ENCODE assay signal across 10 cellular contexts in the genomic region with DNA sequence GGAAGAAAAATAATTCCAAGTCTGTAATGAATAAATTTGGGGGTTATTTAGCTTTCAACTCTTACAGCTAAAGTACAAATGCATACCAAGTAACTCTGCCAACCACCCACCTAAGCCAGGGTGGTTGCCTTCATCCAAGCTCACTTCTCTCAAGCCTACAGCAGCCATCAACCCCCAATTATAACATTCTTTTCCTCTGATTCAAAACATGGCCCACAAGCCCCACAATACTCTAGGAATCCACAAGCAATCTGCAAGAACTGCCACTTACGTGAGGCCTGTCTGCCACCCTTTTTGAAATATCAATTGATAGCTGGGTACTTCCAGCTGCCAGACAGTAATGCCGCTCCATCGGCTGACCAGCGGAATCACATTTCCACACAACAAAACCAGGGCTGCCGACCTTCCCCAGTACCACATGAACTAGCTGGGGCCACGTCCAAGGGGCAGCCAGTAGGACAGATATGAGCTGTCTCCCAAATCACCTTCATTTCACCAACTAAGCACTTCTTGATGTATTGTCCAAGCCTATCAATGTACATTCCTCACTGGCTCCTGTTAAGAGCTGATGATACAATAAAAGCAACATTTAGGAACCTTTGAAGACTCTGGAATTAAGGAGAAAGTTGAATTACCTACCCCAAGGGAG. TPM values are rescaled to one million over a fixed set of nuclear protein-coding genes. Genes with fewer than 3 reads are reported as not detected.
DNase-seq lines count a peak whose midpoint lies in the region; ATAC-seq, FAIRE-seq and TF ChIP-seq lines count a peak whose summit lies in the region.
"Had no signal": no experiment of that assay in that cellular context is flagged by ENCODE, and none has a peak within 500 bp of the region (broad histone marks: within the 10 kb centered on the region; RNA-seq: fewer than 3 reads in every experiment).

No MANE protein-coding gene starts in this region.

- peak overlapping the region; percentile 63 for H2BK20ac ChIP-seq in IMR-90 (ENCODE audit: low read depth, low read length)

- H3K27ac ChIP-seq in BLaER1 treated with 17β-estradiol and CSF1 and Interleukin-3, amounts not matched to agents 10 nM and 100 nM = peak overlapping the region in 10 of 11 experiments; percentile 89 to 100 (median 97); a peak in 20 of 22 replicates
- H3K27ac ChIP-seq in IMR-90 (ENCODE audit: insufficient read depth, low read length) = peak overlapping the region; percentile 12
- H3K27ac ChIP-seq in astrocyte (ENCODE audit: low read depth, low read length) = peak overlapping the region; percentile 87
- peak overlapping the region; percentile 57 for H3K27ac ChIP-seq in muscle layer of duodenum (ENCODE audit: low read length)
- H3K27ac ChIP-seq: thoracic aorta had no signal

- ATAC-seq in IMR-90 (ENCODE audit: low read depth) = no peak
- ATAC-seq in HG03108 (IDR thresholded peaks at IDR 0.05; ENCODE audit: unreplicated experiment) = no peak
- no peak for ATAC-seq in GM21367 (IDR thresholded peaks at IDR 0.05; ENCODE audit: unreplicated experiment)

- no peak for TF ChIP-seq RAD21 in IMR-90 (IDR thresholded peaks at IDR 0.05; ENCODE audit: low read length)

- H3K27me3 Mint-ChIP-seq in astrocyte (ENCODE audit: low read depth, unreplicated experiment) = no peaks in the 10 kb centered on the region

- peak overlapping the region; percentile 12 for H3K14ac ChIP-seq in IMR-90 (replicated peaks; ENCODE audit: low read depth, low read length)

- peaks cover 18 to 49% of the 10 kb centered on the region in 2 experiments for H3K79me1 ChIP-seq in IMR-90 (ENCODE audit: low read depth in 1 of 2, low read length in 2 of 2)

- peaks cover 47 to 81% (median 75%) of the 10 kb centered on the region in 11 experiments; a peak in 21 of 22 replicates for H4K20me1 ChIP-seq in BLaER1 treated with 17β-estradiol and CSF1 and Interleukin-3, amounts not matched to agents 10 nM and 100 nM
- peaks cover 31% of the 10 kb centered on the region; the same call in 1 of the 2 replicates for H4K20me1 ChIP-seq in IMR-90 (ENCODE audit: insufficient read depth, low read length)
- peaks cover 38% of the 10 kb centered on the region for H4K20me1 ChIP-seq in astrocyte (ENCODE audit: insufficient read depth, low read length)

- no peaks in the 10 kb centered on the region for H3K27me3 ChIP-seq in BLaER1 treated with 17β-estradiol and CSF1 and Interleukin-3, amounts not matched to agents 10 nM and 100 nM
- H3K27me3 ChIP-seq in IMR-90 (ENCODE audit: control insufficient read depth, insufficient read depth, low read length) = no peaks in the 10 kb centered on the region
- H3K27me3 ChIP-seq in astrocyte (ENCODE audit: insufficient read depth, low read length) = no peaks in the 10 kb centered on the region
- no peaks in the 10 kb centered on the region for H3K27me3 ChIP-seq in muscle layer of duodenum (ENCODE audit: low read depth, low read length)

- peak overlapping the region; percentile 55; the same call in 1 of the 2 replicates for H2AK5ac ChIP-seq in IMR-90 (ENCODE audit: low read depth, low read length)

- H3K9me3 ChIP-seq in BLaER1 treated with 17β-estradiol and CSF1 and Interleukin-3, amounts not matched to agents 10 nM and 100 nM (replicated peaks in 1 of 11) = no peaks in the 10 kb centered on the region
- H3K9me3 ChIP-seq in IMR-90 (ENCODE audit: control insufficient read depth, insufficient read depth, low read length) (no peaks in the 10 kb centered on the region), astrocyte (ENCODE audit: insufficient read depth, low read depth, low read length) (no peaks in the 10 kb centered on the region), muscle layer of duodenum (ENCODE audit: control insufficient read depth in 1 of 2, low read length in 2 of 2) (no peaks in the 10 kb centered on the region)
- H3K9me3 ChIP-seq: thoracic aorta had no signal

- H2BK120ac ChIP-seq in IMR-90 (ENCODE audit: low read depth, low read length) = peak overlapping the region; percentile 53

- no peak overlapping the region for H3K56ac ChIP-seq in IMR-90 (ENCODE audit: extremely low read depth, insufficient read depth, low read length)

- dilution Hi-C loops in IMR-90 (cut with HindIII; ENCODE audit: low sequenced_read_pairs, unreplicated experiment) = no loop called here

- peak overlapping the region; percentile 89 for H3K27ac Mint-ChIP-seq in astrocyte (ENCODE audit: unreplicated experiment)

- intact Hi-C loops in IMR-90 (cut with micrococcal nuclease) = no loop called here

- H3K4ac ChIP-seq in IMR-90 (ENCODE audit: low read depth, low read length) = peak overlapping the region; percentile 85

- H3K9me3 Mint-ChIP-seq in astrocyte (ENCODE audit: unreplicated experiment) = no peaks in the 10 kb centered on the region

- TF ChIP-seq CTCF in IMR-90 (conservative IDR thresholded peaks at IDR 0.05; ENCODE audit: low read depth, low read length) (no peak), astrocyte (IDR thresholded peaks at IDR 0.05; ENCODE audit: insufficient read depth, low read depth, low read length) (no peak)

- H2BK5ac ChIP-seq in IMR-90 (ENCODE audit: low read depth, low read length, poor library complexity, severe bottlenecking) = peak overlapping the region; percentile 72

- H3K18ac ChIP-seq in IMR-90 (ENCODE audit: low read depth, low read length) = peak overlapping the region; percentile 10; the same call in 1 of the 2 replicates

- BruUV-seq in IMR-90 (replicated peaks; lab: Mats Ljungman, UMichigan) = no TSS peak

- no peak for TF ChIP-seq POLR2A in IMR-90 (IDR thresholded peaks at IDR 0.05; ENCODE audit: low read depth, low read length)

- WGBS in IMR-90 (ENCODE audit: extremely low coverage in 2 of 2, insufficient read length in 1 of 2), 2 experiments = 67% methylated on average over 1 of the region's 6 CpGs; no CpG with 5 or more reads in 1 of the 2 experiments

- H3K4me1 ChIP-seq in BLaER1 treated with 17β-estradiol and CSF1 and Interleukin-3, amounts not matched to agents 10 nM and 100 nM = peaks cover 44 to 62% (median 53%) of the 10 kb centered on the region in 10 experiments
- peaks cover 16% of the 10 kb centered on the region for H3K4me1 ChIP-seq in IMR-90 (ENCODE audit: control insufficient read depth, insufficient read depth, low read length)
- H3K4me1 ChIP-seq in astrocyte (ENCODE audit: insufficient read depth, low read length) = peaks cover 36% of the 10 kb centered on the region
- H3K4me1 ChIP-seq in muscle layer of duodenum (ENCODE audit: control insufficient read depth in 1 of 2, insufficient read depth in 2 of 2, low read length in 2 of 2) = peaks cover 6 to 38% of the 10 kb centered on the region in 2 donors

- peaks cover 43% of the 10 kb centered on the region for H3K4me1 Mint-ChIP-seq in astrocyte (ENCODE audit: low read depth, unreplicated experiment)

- H4K5ac ChIP-seq in IMR-90 (ENCODE audit: low read depth, low read length) = peak overlapping the region; percentile 48; the same call in 1 of the 2 replicates

- H4K91ac ChIP-seq in IMR-90 (ENCODE audit: insufficient read depth, low read depth, low read length) = peak overlapping the region; percentile 29; the same call in 1 of the 2 replicates

- peak overlapping the region; percentile 55 for H3K23ac ChIP-seq in IMR-90 (ENCODE audit: low read depth, low read length)

- FAIRE-seq in astrocyte (lab: Jason Lieb, UNC) = no peak

- DNase-seq in IMR-90 = peak; percentile 56
- DNase-seq in astrocyte (ENCODE audit: low read depth) = peak; percentile 69
- no peak for DNase-seq in NK-92 treated with Interleukin-12 subunit alpha and Interleukin-12 subunit beta, amount 100 ng/mL, for 24 hours (lab: John Stamatoyannopoulos, UW)
- no peak for DNase-seq in cerebellar nuclear complex (lab: John Stamatoyannopoulos, UW)
- DNase-seq: occipital lobe had no signal

- H2AFZ ChIP-seq in IMR-90 (replicated peaks; ENCODE audit: low read length, poor library complexity) (peak overlapping the region; percentile 56), astrocyte (ENCODE audit: low read depth, low read length) (no peak overlapping the region)

- H4K8ac ChIP-seq in IMR-90 (ENCODE audit: low read depth in 2 of 2, low read length in 2 of 2) = peak overlapping the region in 1 of 2 experiments; percentile 17; a peak in 1 of 4 replicates

- H2BK15ac ChIP-seq in IMR-90 (ENCODE audit: low read depth, low read length) = peak overlapping the region; percentile 6; the same call in 1 of the 3 replicates

- CTCF ChIA-PET in IMR-90 (lab: Yijun Ruan, JAX) = interaction anchor here (1.4 to 1.5 kb wide), 2 partner anchors 9 to 50 kb away, joined by 3 to 4 read pairs; no protein-coding TSS in a partner anchor

- peak overlapping the region in 9 of 10 experiments; percentile 88 to 98 (median 94); a peak in 15 of 20 replicates for H3K4me3 ChIP-seq in BLaER1 treated with 17β-estradiol and CSF1 and Interleukin-3, amounts not matched to agents 10 nM and 100 nM
- H3K4me3 ChIP-seq in IMR-90 (ENCODE audit: insufficient read depth, low read depth, low read length) (no peak overlapping the region), astrocyte (ENCODE audit: insufficient read depth, low read depth, low read length) (peak overlapping the region; percentile 88), muscle layer of duodenum (ENCODE audit: low read depth in 1 of 2, low read length in 2 of 2) (peak overlapping the region; percentile 83 to 85)
- H3K4me3 ChIP-seq: thoracic aorta had no signal

- H3K36me3 Mint-ChIP-seq in astrocyte (ENCODE audit: low read depth, unreplicated experiment) = no peaks in the 10 kb centered on the region

- H3K4me3 Mint-ChIP-seq in astrocyte (ENCODE audit: unreplicated experiment) = peak overlapping the region; percentile 71

- in situ Hi-C loops in IMR-90 (cut with MboI; ENCODE audit: low sequenced_read_pairs) = loop anchor here (25.0 kb wide), 1 partner anchor 937 kb away; no protein-coding TSS in a partner anchor

- H3K36me3 ChIP-seq in BLaER1 treated with 17β-estradiol and CSF1 and Interleukin-3, amounts not matched to agents 10 nM and 100 nM = peaks cover 16 to 53% (median 45%) of the 10 kb centered on the region in 11 experiments
- H3K36me3 ChIP-seq in IMR-90 (ENCODE audit: control insufficient read depth, insufficient read depth, low read length) (no peaks in the 10 kb centered on the region), astrocyte (ENCODE audit: insufficient read depth, low read length) (peaks cover 7% of the 10 kb centered on the region), muscle layer of duodenum (ENCODE audit: control insufficient read depth in 1 of 2, insufficient read depth in 2 of 2, low read length in 2 of 2) (peaks cover 2 to 6% of the 10 kb centered on the region in 2 donors)
- H3K36me3 ChIP-seq: thoracic aorta had no signal

- POLR2A ChIA-PET in IMR-90 (lab: Charles Lee; ENCODE audit: unreplicated experiment) = no interaction called here

- peak overlapping the region; percentile 91 to 99 (median 98); a peak in 20 of 22 replicates for H3K9ac ChIP-seq in BLaER1 treated with 17β-estradiol and CSF1 and Interleukin-3, amounts not matched to agents 10 nM and 100 nM
- H3K9ac ChIP-seq in IMR-90 (ENCODE audit: low read depth, low read length) (no peak overlapping the region; the same call in 1 of the 2 replicates), astrocyte (ENCODE audit: low read length) (peak overlapping the region; percentile 85)

- H3K4me2 ChIP-seq in BLaER1 treated with 17β-estradiol and CSF1 and Interleukin-3, amounts not matched to agents 10 nM and 100 nM = peak overlapping the region; percentile 88 to 97 (median 90)
- peak overlapping the region; percentile 80 for H3K4me2 ChIP-seq in IMR-90 (ENCODE audit: low read depth, low read length)
- H3K4me2 ChIP-seq in astrocyte (ENCODE audit: low read length) = peak overlapping the region; percentile 93

- H2AK9ac ChIP-seq in IMR-90 (replicated peaks; ENCODE audit: low read depth, low read length, poor library complexity) = peak overlapping the region; percentile 93

- peaks cover 76% of the 10 kb centered on the region for H3K79me2 ChIP-seq in astrocyte (ENCODE audit: insufficient read depth, low read length)

- peaks cover 12% of the 10 kb centered on the region for H3K9me1 ChIP-seq in IMR-90 (ENCODE audit: insufficient read depth, low read length)

RNA-seq across cellular contexts. Expression of a gene that starts 3.2 kb away (rescaled TPM):
- total RNA-seq in IMR-90 (2012; rRNA removed) (21.3 and 37.5 TPM in 2 replicates), astrocyte (35.0 and 42.6 TPM in 2 replicates)
- polyA plus RNA-seq in IMR-90 (2012; rRNA removed) = 18.2 and 24.9 TPM in 2 replicates
- polyA plus RNA-seq in IMR-90 (2012; cell fraction: cytosol; rRNA removed) = 5.2 and 5.4 TPM in 2 replicates
- polyA plus RNA-seq in IMR-90 (2012; cell fraction: nucleus; rRNA removed; ENCODE audit: low replicate concordance) = 9.9 and 32.7 TPM in 2 replicates

Comparison
In these comparisons a context has a peak if more than half of its experiments do, and no peak if none do; other contexts are left out.
1. H3K27ac ChIP-seq: peak in every context shown above with its lines; median percentile 97 in BLaER1 treated with 17β-estradiol and CSF1 and Interleukin-3, amounts not matched to agents 10 nM and 100 nM; 87 in astrocyte; 57 in muscle layer of duodenum; 12 in IMR-90.
2. DNase-seq: peak in IMR-90 (single experiment) and astrocyte (single experiment); none in NK-92 treated with Interleukin-12 subunit alpha and Interleukin-12 subunit beta, amount 100 ng/mL, for 24 hours (single experiment) and cerebellar nuclear complex (0 of 2).
3. Peak in every context shown above with its lines, with median percentiles within 50 percentile points of each other: H3K4me2 ChIP-seq.